21 cellular contexts compared by ENCODE assay signal in genomic region chr21:26443867-26444266, GRCh38.
A peak's percentile ranks its signal among the peaks of the same experiment; 100 is the strongest.
DNase-seq lines count a peak whose midpoint lies in the region; ATAC-seq, FAIRE-seq and TF ChIP-seq lines count a peak whose summit lies in the region.
"Had no signal": no experiment of that assay in that cellular context is flagged by ENCODE, and none has a peak within 500 bp of the region (broad histone marks: within the 10 kb centered on the region; RNA-seq: fewer than 3 reads in every experiment).

No MANE protein-coding gene starts in this region.

- H3K27ac ChIP-seq in astrocyte (ENCODE audit: low read depth, low read length) = no peak overlapping the region
- H3K27ac ChIP-seq: BLaER1, KMS-11 had no signal

- H3K4me2 ChIP-seq in astrocyte (ENCODE audit: low read length) = no peak overlapping the region
- H3K4me2 ChIP-seq: BLaER1, KMS-11 had no signal

- no peaks in the 10 kb centered on the region for H3K4me1 Mint-ChIP-seq in activated T-cell treated with anti-CD3 and anti-CD28 coated beads, Interleukin-2, amount 50 U/mL, for 72 hours (ENCODE audit: low read depth)
- peaks cover 51% of the 10 kb centered on the region for H3K4me1 Mint-ChIP-seq in astrocyte (ENCODE audit: low read depth, unreplicated experiment)
- H3K4me1 Mint-ChIP-seq: CD4-positive, alpha-beta memory T cell had no signal

- no peaks in the 10 kb centered on the region for H3K9me3 Mint-ChIP-seq in activated T-cell treated with anti-CD3 and anti-CD28 coated beads, Interleukin-2, amount 50 U/mL, for 72 hours
- no peaks in the 10 kb centered on the region for H3K9me3 Mint-ChIP-seq in astrocyte (ENCODE audit: unreplicated experiment)

- H3K27ac Mint-ChIP-seq in activated T-cell treated with anti-CD3 and anti-CD28 coated beads, Interleukin-2, amount 50 U/mL, for 72 hours = no peak overlapping the region
- H3K27ac Mint-ChIP-seq in astrocyte (ENCODE audit: unreplicated experiment) = no peak overlapping the region
- H3K27ac Mint-ChIP-seq: CD4-positive, alpha-beta memory T cell had no signal

- H3K9ac ChIP-seq in astrocyte (ENCODE audit: low read length) = no peak overlapping the region
- H3K9ac ChIP-seq: BLaER1, KMS-11 had no signal

- peaks cover 4% of the 10 kb centered on the region for H3K4me1 ChIP-seq in astrocyte (ENCODE audit: insufficient read depth, low read length)
- H3K4me1 ChIP-seq: BLaER1 had no signal

- no peak overlapping the region for H2AFZ ChIP-seq in astrocyte (ENCODE audit: low read depth, low read length)

- H3K27me3 Mint-ChIP-seq in activated T-cell treated with anti-CD3 and anti-CD28 coated beads, Interleukin-2, amount 50 U/mL, for 72 hours (ENCODE audit: low read depth) = no peaks in the 10 kb centered on the region
- H3K27me3 Mint-ChIP-seq in astrocyte (ENCODE audit: low read depth, unreplicated experiment) = no peaks in the 10 kb centered on the region

- H3K27me3 ChIP-seq in astrocyte (ENCODE audit: insufficient read depth, low read length) = no peaks in the 10 kb centered on the region
- H3K27me3 ChIP-seq: BLaER1 had no signal

- peak; percentile 64 to 77 for ATAC-seq in activated T-cell treated with anti-CD3 and anti-CD28 coated beads, Interleukin-2, amount 50 U/mL, for 72 hours (replicated peaks in 1 of 2)

- H3K79me2 ChIP-seq in astrocyte (ENCODE audit: insufficient read depth, low read length) = no peaks in the 10 kb centered on the region

- no peak overlapping the region for H3K4me3 Mint-ChIP-seq in activated T-cell treated with anti-CD3 and anti-CD28 coated beads, Interleukin-2, amount 50 U/mL, for 72 hours
- H3K4me3 Mint-ChIP-seq in astrocyte (ENCODE audit: unreplicated experiment) = no peak overlapping the region
- H3K4me3 Mint-ChIP-seq: CD4-positive, alpha-beta memory T cell had no signal

- H3K4me3 ChIP-seq in astrocyte (ENCODE audit: insufficient read depth, low read depth, low read length) (no peak overlapping the region), fibroblast of the aortic adventitia (ENCODE audit: low read depth, low read length) (no peak overlapping the region)
- H3K4me3 ChIP-seq: BLaER1 had no signal

- no peak for FAIRE-seq in astrocyte (lab: Jason Lieb, UNC)
- FAIRE-seq: GM12892 had no signal

- no peaks in the 10 kb centered on the region for H3K36me3 Mint-ChIP-seq in activated T-cell treated with anti-CD3 and anti-CD28 coated beads, Interleukin-2, amount 50 U/mL, for 72 hours (ENCODE audit: insufficient read depth in 2 of 2)
- no peaks in the 10 kb centered on the region for H3K36me3 Mint-ChIP-seq in astrocyte (ENCODE audit: low read depth, unreplicated experiment)
- H3K36me3 Mint-ChIP-seq: CD4-positive, alpha-beta memory T cell had no signal

- DNase-seq in activated T-cell treated with anti-CD3 and anti-CD28 coated beads, Interleukin-2, amount 50 U/mL, for 72 hours = no peak
- no peak for DNase-seq in activated T-cell treated with anti-CD3 and anti-CD28 coated beads, Interleukin-2, amount 50 U/mL, for 1 hour
- DNase-seq in astrocyte (ENCODE audit: low read depth) = peak; percentile 81
- peak; percentile 62 for DNase-seq in fibroblast of the aortic adventitia (ENCODE audit: low read depth)
- DNase-seq in stromal cell of bone marrow (ENCODE audit: low read depth) = peak; percentile 33
- DNase-seq in NCI-H2107 (lab: John Stamatoyannopoulos, UW) = no peak
- no peak for DNase-seq in HT-29 (ENCODE audit: low spot score)
- no peak for DNase-seq in NCI-H345 (lab: John Stamatoyannopoulos, UW)
- DNase-seq: 8988T; Calu3; CD4-positive, alpha-beta memory T cell; EL; NCI-H1417 treated with DMSO at 0.1 percent for 48 hours; NCI-H2029; NCI-H2171; NCI-H748 treated with DMSO at 0.1 percent for 48 hours; NK-92 treated with Interleukin-12 subunit alpha and Interleukin-12 subunit beta, amount 100 ng/mL, for 24 hours; Right ventricle myocardium superior had no signal

- no peaks in the 10 kb centered on the region for H3K9me3 ChIP-seq in astrocyte (ENCODE audit: insufficient read depth, low read depth, low read length)
- H3K9me3 ChIP-seq: BLaER1 had no signal

- H4K20me1 ChIP-seq in astrocyte (ENCODE audit: insufficient read depth, low read length) = no peaks in the 10 kb centered on the region
- H4K20me1 ChIP-seq: BLaER1 had no signal

- H3K36me3 ChIP-seq in astrocyte (ENCODE audit: insufficient read depth, low read length) = no peaks in the 10 kb centered on the region
- H3K36me3 ChIP-seq: BLaER1 had no signal

- TF ChIP-seq CTCF in astrocyte (IDR thresholded peaks at IDR 0.05; ENCODE audit: insufficient read depth, low read depth, low read length) (no peak), fibroblast of the aortic adventitia (IDR thresholded peaks at IDR 0.05; ENCODE audit: insufficient read depth, low read length) (no peak)

Comparison
In these comparisons a context has a peak if more than half of its experiments do, and no peak if none do; other contexts are left out.
1. DNase-seq: peak in astrocyte (single experiment), fibroblast of the aortic adventitia (single experiment) and stromal cell of bone marrow (single experiment); none in activated T-cell treated with anti-CD3 and anti-CD28 coated beads, Interleukin-2, amount 50 U/mL, for 72 hours (0 of 2), activated T-cell treated with anti-CD3 and anti-CD28 coated beads, Interleukin-2, amount 50 U/mL, for 1 hour (single experiment), NCI-H2107 (single experiment), HT-29 (single experiment) and NCI-H345 (single experiment).